Comparison of ENCODE assay signal across 1 cellular context in genomic region chr12:109714141-109714912, GRCh38.
TF ChIP-seq lines count a peak whose summit lies in the region.

No MANE protein-coding gene starts in this region.

TF ChIP-seq in HEK293, 187 proteins besides CTCF, POLR2A, EP300 and RAD21 (continued from another document):
- 0 out of 2 replicates have a peak, but pooled peaks have one; percentile 18 for TF ChIP-seq ZSCAN5A (tag by site-specific recombination; IDR thresholded peaks at IDR 0.05)
- peak; percentile 63; the same call in 1 of the 2 replicates for TF ChIP-seq ZSCAN30 (tag by site-specific recombination; IDR thresholded peaks at IDR 0.05)
- no peak for TF ChIP-seq PRDM2 (tag by site-specific recombination; IDR thresholded peaks at IDR 0.05; ENCODE audit: borderline replicate concordance)
- TF ChIP-seq PRDM1 (tag by site-specific recombination; IDR thresholded peaks at IDR 0.05), result no peak
- TF ChIP-seq ZNF121 (tag by site-specific recombination; IDR thresholded peaks at IDR 0.05), result peak; percentile 24; the same call in 1 of the 2 replicates
- no peak for TF ChIP-seq ZNF19 (tag by site-specific recombination; IDR thresholded peaks at IDR 0.05; ENCODE audit: low read depth)
- no peak for TF ChIP-seq ZNF610 (tag by site-specific recombination; IDR thresholded peaks at IDR 0.05; ENCODE audit: borderline replicate concordance)
- no peak for TF ChIP-seq ZFP41 (tag by site-specific recombination; IDR thresholded peaks at IDR 0.05; ENCODE audit: borderline replicate concordance)
- TF ChIP-seq, protein P1, sequence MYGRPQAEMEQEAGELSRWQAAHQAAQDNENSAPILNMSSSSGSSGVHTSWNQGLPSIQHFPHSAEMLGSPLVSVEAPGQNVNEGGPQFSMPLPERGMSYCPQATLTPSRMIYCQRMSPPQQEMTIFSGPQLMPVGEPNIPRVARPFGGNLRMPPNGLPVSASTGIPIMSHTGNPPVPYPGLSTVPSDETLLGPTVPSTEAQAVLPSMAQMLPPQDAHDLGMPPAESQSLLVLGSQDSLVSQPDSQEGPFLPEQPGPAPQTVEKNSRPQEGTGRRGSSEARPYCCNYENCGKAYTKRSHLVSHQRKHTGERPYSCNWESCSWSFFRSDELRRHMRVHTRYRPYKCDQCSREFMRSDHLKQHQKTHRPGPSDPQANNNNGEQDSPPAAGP (tag by site-specific recombination; IDR thresholded peaks at IDR 0.05), result 0 out of 2 replicates have a peak, but pooled peaks have one; percentile 14
- TF ChIP-seq SALL2 (tag by site-specific recombination; IDR thresholded peaks at IDR 0.05; ENCODE audit: borderline replicate concordance), result 0 out of 2 replicates have a peak, but pooled peaks have one; percentile 18
- 0 out of 2 replicates have a peak, but pooled peaks have one; percentile 35 for TF ChIP-seq ZNF2 (tag by site-specific recombination; IDR thresholded peaks at IDR 0.05)
- no peak for TF ChIP-seq ZNF274 (IDR thresholded peaks at IDR 0.05; ENCODE audit: low read length)
- no peak for TF ChIP-seq ZNF274 (tag by site-specific recombination; IDR thresholded peaks at IDR 0.05; ENCODE audit: borderline replicate concordance)
- TF ChIP-seq SP2 (tag by site-specific recombination; IDR thresholded peaks at IDR 0.05), result 0 out of 2 replicates have a peak, but pooled peaks have one; percentile 15
- peak; percentile 88 for TF ChIP-seq ZBTB8A (tag by site-specific recombination; IDR thresholded peaks at IDR 0.05)
- no peak for TF ChIP-seq ZNF146 (tag by site-specific recombination; IDR thresholded peaks at IDR 0.05)
- TF ChIP-seq ZFHX2 (tag by site-specific recombination; conservative IDR thresholded peaks at IDR 0.05), result peak; percentile 38; the same call in 1 of the 2 replicates
- no peak for TF ChIP-seq MZF1 (tag by site-specific recombination; IDR thresholded peaks at IDR 0.05; ENCODE audit: borderline replicate concordance)
- TF ChIP-seq ZNF571 (tag by site-specific recombination; IDR thresholded peaks at IDR 0.05), result no peak
- TF ChIP-seq ZBTB48 (tag by site-specific recombination; IDR thresholded peaks at IDR 0.05), result peak; percentile 67
- TF ChIP-seq, protein P2, sequence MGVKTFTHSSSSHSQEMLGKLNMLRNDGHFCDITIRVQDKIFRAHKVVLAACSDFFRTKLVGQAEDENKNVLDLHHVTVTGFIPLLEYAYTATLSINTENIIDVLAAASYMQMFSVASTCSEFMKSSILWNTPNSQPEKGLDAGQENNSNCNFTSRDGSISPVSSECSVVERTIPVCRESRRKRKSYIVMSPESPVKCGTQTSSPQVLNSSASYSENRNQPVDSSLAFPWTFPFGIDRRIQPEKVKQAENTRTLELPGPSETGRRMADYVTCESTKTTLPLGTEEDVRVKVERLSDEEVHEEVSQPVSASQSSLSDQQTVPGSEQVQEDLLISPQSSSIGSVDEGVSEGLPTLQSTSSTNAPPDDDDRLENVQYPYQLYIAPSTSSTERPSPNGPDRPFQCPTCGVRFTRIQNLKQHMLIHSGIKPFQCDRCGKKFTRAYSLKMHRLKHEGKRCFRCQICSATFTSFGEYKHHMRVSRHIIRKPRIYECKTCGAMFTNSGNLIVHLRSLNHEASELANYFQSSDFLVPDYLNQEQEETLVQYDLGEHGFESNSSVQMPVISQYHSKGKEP (tag by site-specific recombination; IDR thresholded peaks at IDR 0.05), result peak; percentile 88
- TF ChIP-seq ZNF394 (tag by site-specific recombination; IDR thresholded peaks at IDR 0.05; ENCODE audit: borderline replicate concordance), result no peak
- no peak for TF ChIP-seq KLF9 (tag by site-specific recombination; IDR thresholded peaks at IDR 0.05; ENCODE audit: low read depth)
